19 cellular contexts compared by ENCODE assay signal in the genomic region with DNA sequence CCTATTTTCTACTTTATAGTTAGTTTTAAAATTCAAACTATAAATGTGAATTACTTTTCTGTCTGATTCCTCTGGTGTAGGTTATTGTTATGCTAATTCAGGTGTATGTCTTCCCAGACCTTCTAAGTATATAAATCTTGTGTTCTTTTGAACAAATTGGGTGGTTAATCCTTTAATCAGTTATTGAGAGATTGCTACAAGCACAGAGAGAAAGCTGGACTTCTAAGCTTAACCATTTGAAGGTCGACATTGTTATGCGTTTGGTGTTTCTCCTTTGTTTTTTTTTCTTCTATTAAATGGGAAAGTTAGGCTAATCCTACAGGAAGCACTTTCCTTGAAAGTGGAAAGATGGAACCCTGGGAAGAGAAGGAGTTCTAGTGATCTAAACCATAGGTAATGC.
DNase-seq lines count a peak whose midpoint lies in the region; ATAC-seq, FAIRE-seq and TF ChIP-seq lines count a peak whose summit lies in the region.
"Had no signal": no experiment of that assay in that cellular context is flagged by ENCODE, and none has a peak within 500 bp of the region (broad histone marks: within the 10 kb centered on the region; RNA-seq: fewer than 3 reads in every experiment).

No MANE protein-coding gene starts in this region.

- no peak overlapping the region for H3K4ac ChIP-seq in H1 (replicated peaks; ENCODE audit: insufficient read length, low read depth, low read length)

- H3K23me2 ChIP-seq in H1 (ENCODE audit: low read depth, low read length), result no peaks in the 10 kb centered on the region

- H3K27ac ChIP-seq in H1 (ENCODE audit: low read depth, low read length) (no peak overlapping the region), keratinocyte (ENCODE audit: control insufficient read depth, insufficient read depth, low read length) (peak overlapping the region; percentile 84)
- H3K27ac ChIP-seq: C4-2B had no signal

- peaks cover 33% of the 10 kb centered on the region for H3K4me1 Mint-ChIP-seq in type B pancreatic cell (ENCODE audit: unreplicated experiment)
- H3K4me1 Mint-ChIP-seq in activated T-cell treated with anti-CD3 and anti-CD28 coated beads, Interleukin-2, amount 50 U/mL, for 72 hours (ENCODE audit: low read depth), result no peaks in the 10 kb centered on the region
- H3K4me1 Mint-ChIP-seq: CD4-positive, alpha-beta memory T cell had no signal

- H3K79me2 ChIP-seq in H1 (ENCODE audit: control insufficient read depth in 1 of 2, insufficient read depth in 2 of 2, low read length in 2 of 2), result no peaks in the 10 kb centered on the region
- no peaks in the 10 kb centered on the region for H3K79me2 ChIP-seq in keratinocyte (ENCODE audit: control insufficient read depth, insufficient read depth, low read length)

- DNase-seq in NCI-H82 treated with DMSO at 0.1 percent for 48 hours (lab: John Stamatoyannopoulos, UW; ENCODE audit: unreplicated experiment) (peak; percentile 53), H1 (ENCODE audit: low read depth in 1 of 2, low spot score in 2 of 2) (no peak), keratinocyte (ENCODE audit: low read depth, low spot score) (no peak), type B pancreatic cell (ENCODE audit: extremely low spot score, unreplicated experiment) (no peak), NCI-H524 (lab: John Stamatoyannopoulos, UW) (no peak), GM19240 (ENCODE audit: insufficient read length, low spot score) (no peak)
- no peak for DNase-seq in activated T-cell treated with anti-CD3 and anti-CD28 coated beads, Interleukin-2, amount 50 U/mL, for 72 hours
- DNase-seq: BE2C; CD4-positive, alpha-beta memory T cell; DMS79 treated with DMSO at 0.1 percent for 48 hours; EL; GDM1 had no signal

- H4K91ac ChIP-seq in H1 (replicated peaks; ENCODE audit: insufficient read length, low read length), result no peak overlapping the region

- H3K9me3 ChIP-seq in H1 (ENCODE audit: insufficient read depth in 2 of 2, low read depth in 1 of 2, low read length in 1 of 2) (no peaks in the 10 kb centered on the region), keratinocyte (ENCODE audit: control insufficient read depth, low read depth, low read length) (no peaks in the 10 kb centered on the region)
- H3K9me3 ChIP-seq: BE2C had no signal

- no peaks in the 10 kb centered on the region for H3K79me1 ChIP-seq in H1 (ENCODE audit: low read depth, low read length)

- H3K9ac ChIP-seq in H1 (replicated peaks in 1 of 4; ENCODE audit: extremely low read depth in 1 of 4, low read depth in 3 of 4, low read length in 3 of 4), result no peak overlapping the region
- H3K9ac ChIP-seq in keratinocyte (ENCODE audit: control insufficient read depth, extremely low read depth, insufficient read depth, low read length), result no peak overlapping the region

- dilution Hi-C loops in keratinocyte (cut with MboI; ENCODE audit: extremely low pct_ligation_motif_present, low sequenced_read_pairs), result no loop called here

- no peaks in the 10 kb centered on the region for H3K9me1 ChIP-seq in keratinocyte (ENCODE audit: control insufficient read depth, extremely low read depth, insufficient read depth, low read length)

- CTCF ChIA-PET in H1 (lab: Charles Lee; ENCODE audit: partially characterized antibody), result interaction anchor here (0.9 kb wide), 1 partner anchor 223 kb away, joined by 3 read pairs; no protein-coding TSS in a partner anchor

- no peak overlapping the region for H3K14ac ChIP-seq in H1 (ENCODE audit: insufficient read length)

- no peak overlapping the region for H3K18ac ChIP-seq in H1 (ENCODE audit: extremely low read depth, low read length)

- H2BK12ac ChIP-seq in H1 (ENCODE audit: low read depth, low read length), result no peak overlapping the region

- no peak overlapping the region for H2BK120ac ChIP-seq in H1 (replicated peaks; ENCODE audit: low read depth, low read length)

- H2BK5ac ChIP-seq in H1 (ENCODE audit: low read depth, low read length), result no peak overlapping the region

- no peak overlapping the region for H3K56ac ChIP-seq in H1 (replicated peaks; ENCODE audit: insufficient read length, low read depth, low read length)

- H4K20me1 ChIP-seq in H1 (replicated peaks in 1 of 2; ENCODE audit: control insufficient read depth in 1 of 2, insufficient read depth in 2 of 2, low read length in 2 of 2) (no peaks in the 10 kb centered on the region), keratinocyte (ENCODE audit: control insufficient read depth, extremely low read depth, insufficient read depth, low read length) (no peaks in the 10 kb centered on the region)

- no peak for TF ChIP-seq POLR2A in H1 (IDR thresholded peaks at IDR 0.05; ENCODE audit: control extremely low read depth in 1 of 2, low read depth in 2 of 2, low read length in 2 of 2)

- TF ChIP-seq CTCF in H1 (IDR thresholded peaks at IDR 0.05; ENCODE audit: control extremely low read depth in 1 of 3, insufficient read depth in 1 of 3, low read depth in 1 of 3, low read length in 3 of 3) (no peak), keratinocyte (optimal IDR thresholded peaks at IDR 0.05 in 1 of 3, IDR thresholded peaks at IDR 0.05 in 1 of 3, conservative IDR thresholded peaks at IDR 0.05 in 1 of 3; ENCODE audit: extremely low read depth in 1 of 3, insufficient read depth in 2 of 3, low read length in 3 of 3) (no peak), type B pancreatic cell (conservative IDR thresholded peaks at IDR 0.05) (no peak)

- H2AFZ ChIP-seq in H1 (ENCODE audit: low read length) (no peak overlapping the region), keratinocyte (ENCODE audit: control insufficient read depth, low read length) (peak overlapping the region; percentile 63)

- no peak overlapping the region for H3K4me3 Mint-ChIP-seq in type B pancreatic cell
- no peak overlapping the region for H3K4me3 Mint-ChIP-seq in activated T-cell treated with anti-CD3 and anti-CD28 coated beads, Interleukin-2, amount 50 U/mL, for 72 hours
- H3K4me3 Mint-ChIP-seq: CD4-positive, alpha-beta memory T cell had no signal

- no peak overlapping the region for H4K5ac ChIP-seq in H1 (ENCODE audit: insufficient read length, low read depth, low read length)

- no peak for FAIRE-seq in H1 (lab: Jason Lieb, UNC)
- FAIRE-seq in keratinocyte (lab: Jason Lieb, UNC), result no peak
- FAIRE-seq: A204.1, GM12892, GM19239, HepG2, HTR-8/SVneo had no signal

- peak overlapping the region; percentile 85 for H3K27ac Mint-ChIP-seq in type B pancreatic cell
- H3K27ac Mint-ChIP-seq in activated T-cell treated with anti-CD3 and anti-CD28 coated beads, Interleukin-2, amount 50 U/mL, for 72 hours, result no peak overlapping the region
- H3K27ac Mint-ChIP-seq: CD4-positive, alpha-beta memory T cell had no signal

- H3K36me3 ChIP-seq in H1 (ENCODE audit: control insufficient read depth in 2 of 4, insufficient read depth in 4 of 4, low read length in 3 of 4), result no peaks in the 10 kb centered on the region
- no peaks in the 10 kb centered on the region for H3K36me3 ChIP-seq in keratinocyte (ENCODE audit: control insufficient read depth in 2 of 2, extremely low read depth in 1 of 2, insufficient read depth in 2 of 2, low read length in 2 of 2)
- H3K36me3 ChIP-seq: BE2C had no signal

- no peak overlapping the region for H4K8ac ChIP-seq in H1 (ENCODE audit: extremely low read depth, insufficient read depth, low read length)

- H3K4me2 ChIP-seq in H1 (ENCODE audit: insufficient read depth in 1 of 2, low read depth in 2 of 2, low read length in 2 of 2) (no peak overlapping the region), keratinocyte (ENCODE audit: control insufficient read depth, extremely low read depth, insufficient read depth, low read depth, low read length) (peak overlapping the region; percentile 31)

- no peak overlapping the region for H3K23ac ChIP-seq in H1 (ENCODE audit: insufficient read length)

- H3K9me3 Mint-ChIP-seq in type B pancreatic cell, result no peaks in the 10 kb centered on the region
- H3K9me3 Mint-ChIP-seq in activated T-cell treated with anti-CD3 and anti-CD28 coated beads, Interleukin-2, amount 50 U/mL, for 72 hours, result no peaks in the 10 kb centered on the region

- WGBS in H1 (ENCODE audit: extremely low coverage in 1 of 2, insufficient coverage in 1 of 2, insufficient read length in 1 of 2, insufficient replicate concordance in 2 of 2, low coverage in 1 of 2, low lambda C conversion rate in 2 of 2, missing lambda C conversion rate in 1 of 2), 2 experiments, result 79% methylated on average over 2 of the region's 2 CpGs; no CpG with 5 or more reads in 1 of the 2 experiments

- no peaks in the 10 kb centered on the region for H3K27me3 Mint-ChIP-seq in type B pancreatic cell
- H3K27me3 Mint-ChIP-seq in activated T-cell treated with anti-CD3 and anti-CD28 coated beads, Interleukin-2, amount 50 U/mL, for 72 hours (ENCODE audit: low read depth), result no peaks in the 10 kb centered on the region
- H3K27me3 Mint-ChIP-seq: CD4-positive, alpha-beta memory T cell had no signal

- H3K4me1 ChIP-seq in H1 (replicated peaks in 1 of 4; ENCODE audit: control insufficient read depth in 3 of 4, insufficient read depth in 4 of 4, low read length in 3 of 4), result peaks cover 0 to 9% (median 0%) of the 10 kb centered on the region in 4 experiments; a peak in 1 of 7 replicates
- H3K4me1 ChIP-seq in keratinocyte (ENCODE audit: control insufficient read depth, extremely low read depth, insufficient read depth, low read length), result peaks cover 34% of the 10 kb centered on the region
- H3K4me1 ChIP-seq: BE2C had no signal

- H2BK15ac ChIP-seq in H1 (ENCODE audit: low read length), result no peak overlapping the region

- H3K4me3 ChIP-seq in H1 (ENCODE audit: extremely low read depth in 1 of 4, insufficient read depth in 2 of 4, low read depth in 3 of 4, low read length in 4 of 4), result no peak overlapping the region
- no peak overlapping the region for H3K4me3 ChIP-seq in keratinocyte (ENCODE audit: control insufficient read depth in 2 of 3, extremely low read depth in 1 of 3, insufficient read depth in 2 of 3, low read depth in 1 of 3, low read length in 3 of 3)

- no peak overlapping the region for H2AK5ac ChIP-seq in H1 (ENCODE audit: low read depth, low read length)

- H3K36me3 Mint-ChIP-seq in type B pancreatic cell, result no peaks in the 10 kb centered on the region
- H3K36me3 Mint-ChIP-seq in activated T-cell treated with anti-CD3 and anti-CD28 coated beads, Interleukin-2, amount 50 U/mL, for 72 hours (ENCODE audit: insufficient read depth in 2 of 2), result no peaks in the 10 kb centered on the region
- H3K36me3 Mint-ChIP-seq: CD4-positive, alpha-beta memory T cell had no signal

- POLR2A ChIA-PET in H1 (lab: Charles Lee; ENCODE audit: partially characterized antibody), result no interaction called here

- no peaks in the 10 kb centered on the region for H3K27me3 ChIP-seq in H1 (replicated peaks in 1 of 4; ENCODE audit: control insufficient read depth in 3 of 4, extremely low read depth in 1 of 4, insufficient read depth in 3 of 4, low read length in 3 of 4)
- no peaks in the 10 kb centered on the region for H3K27me3 ChIP-seq in keratinocyte (ENCODE audit: control insufficient read depth, extremely low read depth, insufficient read depth, low read length)
- H3K27me3 ChIP-seq: BE2C had no signal

- no peak for ATAC-seq in activated T-cell treated with anti-CD3 and anti-CD28 coated beads, Interleukin-2, amount 50 U/mL, for 72 hours (replicated peaks in 1 of 2)
- ATAC-seq: HCT116, HepG2 had no signal

- TF ChIP-seq RAD21 in H1 (IDR thresholded peaks at IDR 0.05 in 1 of 2, conservative IDR thresholded peaks at IDR 0.05 in 1 of 2; ENCODE audit: low read depth in 2 of 2, low read length in 2 of 2), result no peak

- H2BK20ac ChIP-seq in H1 (ENCODE audit: low read length), result no peak overlapping the region

- no peak for TF ChIP-seq EP300 in H1 (IDR thresholded peaks at IDR 0.05; ENCODE audit: borderline replicate concordance in 1 of 2, low read depth in 2 of 2, low read length in 2 of 2)
